Comparison of ENCODE assay signal across 8 cellular contexts in the genomic region with DNA sequence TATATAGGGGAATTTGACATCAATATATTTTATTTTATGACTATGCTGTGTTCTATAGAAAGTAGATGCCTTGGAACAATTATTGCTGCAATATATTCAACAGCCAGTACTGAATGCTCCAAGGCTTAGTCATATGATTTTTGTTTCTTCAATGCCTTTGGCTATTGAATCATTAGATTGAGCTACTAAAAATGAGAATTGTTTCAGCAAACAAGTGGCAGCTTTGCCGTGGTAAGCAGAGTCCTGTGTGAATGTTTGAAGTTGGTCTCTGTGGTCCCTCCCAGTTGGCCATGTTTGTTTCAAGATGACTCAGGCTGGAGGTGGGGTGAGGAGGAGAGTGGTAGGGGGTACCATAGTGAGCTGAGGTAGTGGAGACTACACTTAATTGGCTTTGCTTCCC.
DNase-seq lines count a peak whose midpoint lies in the region; ATAC-seq and TF ChIP-seq lines count a peak whose summit lies in the region.

No MANE protein-coding gene starts in this region.

- peaks cover 4% of the 10 kb centered on the region for H3K9me3 Mint-ChIP-seq in activated naive CD8-positive, alpha-beta T cell treated with anti-CD3 and anti-CD28 coated beads, Interleukin-2, amount 10 ng/mL, durations not matched to agents 7 days and 5 days

- H3K4me1 Mint-ChIP-seq in activated naive CD8-positive, alpha-beta T cell treated with anti-CD3 and anti-CD28 coated beads, Interleukin-2, amount 10 ng/mL, durations not matched to agents 7 days and 5 days, result peaks cover 17% of the 10 kb centered on the region

- in situ Hi-C loops in transverse colon (cut with MboI; ENCODE audit: low pct_ligation_motif_present in 1 of 4, low pct_unique_long_range_greater_than_20kb in 1 of 4, low sequenced_read_pairs in 3 of 4), result no loop called here

- H3K9me3 ChIP-seq in right cardiac atrium (ENCODE audit: control insufficient read depth, low read length) (no peaks in the 10 kb centered on the region), transverse colon (no peaks in the 10 kb centered on the region), testis (no peaks in the 10 kb centered on the region)

- ATAC-seq in right cardiac atrium, result no peak
- ATAC-seq in left cardiac atrium, result no peak
- ATAC-seq in activated naive CD8-positive, alpha-beta T cell treated with anti-CD3 and anti-CD28 coated beads, Interleukin-2, amount 10 ng/mL, durations not matched to agents 7 days and 5 days (ENCODE audit: low read depth), result peak; percentile 73
- ATAC-seq in HG02588 (IDR thresholded peaks at IDR 0.05; ENCODE audit: unreplicated experiment), result no peak
- no peak for ATAC-seq in HG03354 (IDR thresholded peaks at IDR 0.05; ENCODE audit: poor library complexity, severe bottlenecking, unreplicated experiment)

- intact Hi-C loops in right cardiac atrium (cut with DNase I), result no loop called here
- intact Hi-C loops in left cardiac atrium (cut with DNase I), result loop anchor here in 1 of 2 donors (10.0 kb wide), 1 partner anchor 196 kb away; the partner anchor contains the start of gene EPAS1
- intact Hi-C loops in transverse colon (cut with DNase I; ENCODE audit: low total_unique reads), result no loop called here
- intact Hi-C loops in testis (cut with DNase I; ENCODE audit: low total_unique reads), result no loop called here

- H3K36me3 ChIP-seq in transverse colon (peaks cover 0 to 4% (median 0%) of the 10 kb centered on the region in 4 donors), testis (ENCODE audit: low read depth, missing control alignments) (no peaks in the 10 kb centered on the region)

- no peak for TF ChIP-seq EP300 in transverse colon (IDR thresholded peaks at IDR 0.05; ENCODE audit: low read depth)

- no peak for TF ChIP-seq POLR2A in transverse colon (IDR thresholded peaks at IDR 0.05)
- no peak for TF ChIP-seq POLR2A in testis (IDR thresholded peaks at IDR 0.05)

- POLR2A ChIA-PET in activated naive CD8-positive, alpha-beta T cell treated with anti-CD3 and anti-CD28 coated beads, Interleukin-2, amount 10 ng/mL, durations not matched to agents 7 days and 5 days (lab: Charles Lee), result interaction anchor here (1.3 kb wide), 1 partner anchor 46 kb away, joined by 4 read pairs; no protein-coding TSS in a partner anchor

- DNase-seq in right cardiac atrium (no peak), left cardiac atrium (no peak), hepatic stellate cell (ENCODE audit: low spot score) (peak; percentile 45), transverse colon (no peak), testis (no peak)
- no peak for DNase-seq in activated naive CD8-positive, alpha-beta T cell treated with anti-CD3 and anti-CD28 coated beads, Interleukin-2, amount 10 ng/mL, durations not matched to agents 7 days and 5 days

- 69% methylated on average over 1 of the region's 1 CpG for WGBS in right cardiac atrium
- 6 to 13% methylated on average over 1 of the region's 1 CpG for WGBS in transverse colon (ENCODE audit: low coverage in 1 of 2), 2 donors
- 67 to 93% methylated on average over 1 of the region's 1 CpG for WGBS in testis, 2 donors

- H3K4me3 Mint-ChIP-seq in activated naive CD8-positive, alpha-beta T cell treated with anti-CD3 and anti-CD28 coated beads, Interleukin-2, amount 10 ng/mL, durations not matched to agents 7 days and 5 days, result no peak overlapping the region

- no peaks in the 10 kb centered on the region for H3K4me1 ChIP-seq in right cardiac atrium (ENCODE audit: control insufficient read depth, insufficient read depth, low read length)
- H3K4me1 ChIP-seq in transverse colon, result peaks cover 7 to 20% (median 12%) of the 10 kb centered on the region in 4 donors
- H3K4me1 ChIP-seq in testis, result no peaks in the 10 kb centered on the region

- TF ChIP-seq CTCF in transverse colon (IDR thresholded peaks at IDR 0.05) (no peak), testis (IDR thresholded peaks at IDR 0.05) (no peak)

- H3K27me3 ChIP-seq in right cardiac atrium (ENCODE audit: control insufficient read depth, insufficient read depth) (no peaks in the 10 kb centered on the region), transverse colon (no peaks in the 10 kb centered on the region), testis (no peaks in the 10 kb centered on the region)

- no peaks in the 10 kb centered on the region for H3K27me3 Mint-ChIP-seq in activated naive CD8-positive, alpha-beta T cell treated with anti-CD3 and anti-CD28 coated beads, Interleukin-2, amount 10 ng/mL, durations not matched to agents 7 days and 5 days

- H3K4me3 ChIP-seq in right cardiac atrium (ENCODE audit: low read length) (no peak overlapping the region), transverse colon (no peak overlapping the region), testis (no peak overlapping the region)

- no peak overlapping the region for H3K27ac Mint-ChIP-seq in activated naive CD8-positive, alpha-beta T cell treated with anti-CD3 and anti-CD28 coated beads, Interleukin-2, amount 10 ng/mL, durations not matched to agents 7 days and 5 days

- peak overlapping the region; percentile 62 for H3K27ac ChIP-seq in right cardiac atrium (ENCODE audit: low read length)
- H3K27ac ChIP-seq in transverse colon, result peak overlapping the region; percentile 39 to 81 (median 64)
- H3K27ac ChIP-seq in testis, result no peak overlapping the region

- peaks cover 22% of the 10 kb centered on the region for H3K36me3 Mint-ChIP-seq in activated naive CD8-positive, alpha-beta T cell treated with anti-CD3 and anti-CD28 coated beads, Interleukin-2, amount 10 ng/mL, durations not matched to agents 7 days and 5 days

Comparison
In these comparisons a context has a peak if more than half of its experiments do, and no peak if none do; other contexts are left out.
1. H3K27ac ChIP-seq: peak in right cardiac atrium (single experiment) and transverse colon (4 of 4); none in testis (0 of 2).